In the genomic region with DNA sequence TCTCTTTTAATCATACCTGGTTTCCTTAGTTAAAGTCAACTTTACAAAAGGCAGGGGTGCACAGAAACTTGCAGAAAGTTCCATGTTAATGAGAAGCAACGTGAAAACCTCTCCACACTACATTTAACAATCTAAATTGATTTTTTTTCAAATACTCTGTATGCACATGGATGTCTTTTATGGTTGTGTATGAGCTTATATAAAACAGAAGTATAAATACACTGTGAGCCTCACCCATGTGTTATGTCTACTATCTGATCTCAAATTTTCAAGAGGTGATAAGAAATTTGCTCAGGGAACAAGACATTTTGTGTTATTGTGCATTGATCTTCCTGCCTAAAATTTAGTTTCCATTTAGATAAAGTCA, we compare ENCODE assay signal across 23 cellular contexts.
DNase-seq lines count a peak whose midpoint lies in the region; ATAC-seq and TF ChIP-seq lines count a peak whose summit lies in the region.
"Had no signal": no experiment of that assay in that cellular context is flagged by ENCODE, and none has a peak within 500 bp of the region (broad histone marks: within the 10 kb centered on the region; RNA-seq: fewer than 3 reads in every experiment).

No MANE protein-coding gene starts in this region.

- H3K27ac Mint-ChIP-seq in WTC11 (peak overlapping the region; percentile 91; the same call in 1 of the 2 replicates), T-cell (no peak overlapping the region)
- H3K27ac Mint-ChIP-seq: CD8-positive, alpha-beta T cell; T-helper 1 cell treated with Interleukin-12 subunit alpha and Interleukin-12 subunit beta and Interleukin-4 antibody, amounts not matched to agents 30 μg/mL and 1 μg/mL, for 36 hours had no signal

- H3K27me3 Mint-ChIP-seq in WTC11 (ENCODE audit: low read depth) (no peaks in the 10 kb centered on the region; the same call in 1 of the 2 replicates), T-cell (no peaks in the 10 kb centered on the region)

- H3K36me3 Mint-ChIP-seq in WTC11, result peaks cover 4% of the 10 kb centered on the region
- H3K36me3 Mint-ChIP-seq in T-cell, result no peaks in the 10 kb centered on the region
- H3K36me3 Mint-ChIP-seq: CD8-positive, alpha-beta T cell had no signal

- ATAC-seq in WTC11 (no peak), T-cell (replicated peaks in 1 of 4) (no peak), SK-N-SH treated with all-trans-retinoic acid at 6 μM for 48 hours (no peak)
- ATAC-seq: CD8-positive, alpha-beta T cell; GM12878 had no signal

- H3K4me1 Mint-ChIP-seq in WTC11 (peaks cover 11% of the 10 kb centered on the region), T-cell (no peaks in the 10 kb centered on the region)

- CTCF ChIA-PET in WTC11 (lab: Charles Lee), result no interaction called here
- CTCF ChIA-PET in T-cell (lab: Charles Lee), result no interaction called here

- POLR2A ChIA-PET in WTC11 (lab: Charles Lee), result no interaction called here
- POLR2A ChIA-PET in T-cell (lab: Charles Lee), result no interaction called here

- H3K4me3 Mint-ChIP-seq in WTC11 (peak overlapping the region; percentile 69), T-cell (no peak overlapping the region)
- H3K4me3 Mint-ChIP-seq: CD8-positive, alpha-beta T cell; T-helper 1 cell treated with Interleukin-12 subunit alpha and Interleukin-12 subunit beta and Interleukin-4 antibody, amounts not matched to agents 30 μg/mL and 1 μg/mL, for 36 hours had no signal

- no peak for TF ChIP-seq CTCF in WTC11 (IDR thresholded peaks at IDR 0.05)

- peaks cover 17% of the 10 kb centered on the region for H3K9me3 Mint-ChIP-seq in WTC11
- peaks cover 0 to 7% (median 0%) of the 10 kb centered on the region in 3 donors for H3K9me3 Mint-ChIP-seq in T-cell
- H3K9me3 Mint-ChIP-seq: CD8-positive, alpha-beta T cell had no signal

- DNase-seq in ELF-1 (ENCODE audit: low read depth, low spot score) (peak; percentile 17), NCI-H345 treated with DMSO at 0.1 percent for 48 hours (lab: John Stamatoyannopoulos, UW; ENCODE audit: unreplicated experiment) (peak; percentile 13), WTC11 (ENCODE audit: low spot score) (no peak), T-cell (no peak), anterior cingulate cortex (lab: John Stamatoyannopoulos, UW) (no peak)
- no peak for DNase-seq in central memory CD4-positive, alpha-beta T cell
- DNase-seq: CD8-positive, alpha-beta T cell; DMS 273 treated with DMSO at 0.1 percent for 48 hours; GDM1; GM23248; H7; KBM-7; MG63; NCI-H1436; NCI-H187 treated with DMSO at 0.1 percent for 48 hours; NCI-H2171 treated with DMSO at 0.1 percent for 48 hours; NCI-H446; NCI-H524 treated with DMSO at 0.1 percent for 48 hours; Peyer's patch; SHP77 treated with DMSO at 0.1 percent for 48 hours had no signal

TF ChIP-seq in WTC11, 78 proteins besides CTCF, POLR2A, EP300 and RAD21:
- TF ChIP-seq ZNF281 (CRISPR knock-in tag; IDR thresholded peaks at IDR 0.05) (no peak), HMGA2 (CRISPR knock-in tag; IDR thresholded peaks at IDR 0.05) (no peak)
- TF ChIP-seq, protein P1, sequence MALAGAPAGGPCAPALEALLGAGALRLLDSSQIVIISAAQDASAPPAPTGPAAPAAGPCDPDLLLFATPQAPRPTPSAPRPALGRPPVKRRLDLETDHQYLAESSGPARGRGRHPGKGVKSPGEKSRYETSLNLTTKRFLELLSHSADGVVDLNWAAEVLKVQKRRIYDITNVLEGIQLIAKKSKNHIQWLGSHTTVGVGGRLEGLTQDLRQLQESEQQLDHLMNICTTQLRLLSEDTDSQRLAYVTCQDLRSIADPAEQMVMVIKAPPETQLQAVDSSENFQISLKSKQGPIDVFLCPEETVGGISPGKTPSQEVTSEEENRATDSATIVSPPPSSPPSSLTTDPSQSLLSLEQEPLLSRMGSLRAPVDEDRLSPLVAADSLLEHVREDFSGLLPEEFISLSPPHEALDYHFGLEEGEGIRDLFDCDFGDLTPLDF (CRISPR knock-in tag; IDR thresholded peaks at IDR 0.05), result no peak

TF ChIP-seq in SK-N-SH treated with all-trans-retinoic acid at 6 μM for 48 hours, 23 proteins besides CTCF, POLR2A, EP300 and RAD21:
- no peak for TF ChIP-seq TOX (CRISPR knock-in tag; IDR thresholded peaks at IDR 0.05; ENCODE audit: borderline replicate concordance)
- no peak for TF ChIP-seq CSRNP3 (CRISPR knock-in tag; IDR thresholded peaks at IDR 0.05)
- TF ChIP-seq GLIS3 (CRISPR knock-in tag; IDR thresholded peaks at IDR 0.05), result no peak
- no peak for TF ChIP-seq ISL1 (CRISPR knock-in tag; IDR thresholded peaks at IDR 0.05)
- no peak for TF ChIP-seq ZFP3 (CRISPR knock-in tag; IDR thresholded peaks at IDR 0.05)
- no peak for TF ChIP-seq ZFP30 (CRISPR knock-in tag; IDR thresholded peaks at IDR 0.05)
- no peak for TF ChIP-seq ZNF8 (CRISPR knock-in tag; IDR thresholded peaks at IDR 0.05)
- TF ChIP-seq TCF4 (CRISPR knock-in tag; IDR thresholded peaks at IDR 0.05; ENCODE audit: borderline replicate concordance), result no peak
- TF ChIP-seq, protein P2, sequence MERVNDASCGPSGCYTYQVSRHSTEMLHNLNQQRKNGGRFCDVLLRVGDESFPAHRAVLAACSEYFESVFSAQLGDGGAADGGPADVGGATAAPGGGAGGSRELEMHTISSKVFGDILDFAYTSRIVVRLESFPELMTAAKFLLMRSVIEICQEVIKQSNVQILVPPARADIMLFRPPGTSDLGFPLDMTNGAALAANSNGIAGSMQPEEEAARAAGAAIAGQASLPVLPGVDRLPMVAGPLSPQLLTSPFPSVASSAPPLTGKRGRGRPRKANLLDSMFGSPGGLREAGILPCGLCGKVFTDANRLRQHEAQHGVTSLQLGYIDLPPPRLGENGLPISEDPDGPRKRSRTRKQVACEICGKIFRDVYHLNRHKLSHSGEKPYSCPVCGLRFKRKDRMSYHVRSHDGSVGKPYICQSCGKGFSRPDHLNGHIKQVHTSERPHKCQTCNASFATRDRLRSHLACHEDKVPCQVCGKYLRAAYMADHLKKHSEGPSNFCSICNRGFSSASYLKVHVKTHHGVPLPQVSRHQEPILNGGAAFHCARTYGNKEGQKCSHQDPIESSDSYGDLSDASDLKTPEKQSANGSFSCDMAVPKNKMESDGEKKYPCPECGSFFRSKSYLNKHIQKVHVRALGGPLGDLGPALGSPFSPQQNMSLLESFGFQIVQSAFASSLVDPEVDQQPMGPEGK (CRISPR knock-in tag; IDR thresholded peaks at IDR 0.05; ENCODE audit: borderline replicate concordance), result no peak
- no peak for TF ChIP-seq ZNF565 (CRISPR knock-in tag; conservative IDR thresholded peaks at IDR 0.05; ENCODE audit: low read depth)

Comparison
In these comparisons a context has a peak if more than half of its experiments do, and no peak if none do; other contexts are left out.
1. DNase-seq: peak in ELF-1 (single experiment) and NCI-H345 treated with DMSO at 0.1 percent for 48 hours (single experiment); none in WTC11 (single experiment), central memory CD4-positive, alpha-beta T cell (single experiment), T-cell (0 of 34) and anterior cingulate cortex (0 of 58).